Comparison of ENCODE assay signal across 8 cellular contexts in genomic region chr7:142303650-142304049, GRCh38. TPM values are rescaled to one million over a fixed set of nuclear protein-coding genes. Genes with fewer than 3 reads are reported as not detected.
DNase-seq lines count a peak whose midpoint lies in the region; ATAC-seq and TF ChIP-seq lines count a peak whose summit lies in the region.

No MANE protein-coding gene starts in this region.

- H3K4me1 ChIP-seq in DOHH2 (ENCODE audit: control insufficient read depth, low read length) (peaks cover 8% of the 10 kb centered on the region), H9 (ENCODE audit: insufficient read depth, low read length) (no peaks in the 10 kb centered on the region), SK-N-SH (ENCODE audit: control insufficient read depth in 1 of 2, insufficient read depth in 2 of 2, low read depth in 1 of 2, low read length in 1 of 2) (no peaks in the 10 kb centered on the region), thyroid gland (no peaks in the 10 kb centered on the region)

- intact Hi-C loops in thyroid gland (cut with DNase I) = no loop called here

- no peak overlapping the region for H2BK15ac ChIP-seq in H9 (ENCODE audit: low read depth, low read length)

- H2AFZ ChIP-seq in H9 (ENCODE audit: low read length) (no peak overlapping the region), SK-N-SH (ENCODE audit: low read depth) (no peak overlapping the region)

- H3K79me1 ChIP-seq in H9 (ENCODE audit: insufficient read depth, low read depth, low read length, poor library complexity, severe bottlenecking) = no peaks in the 10 kb centered on the region

- TF ChIP-seq CTCF in DOHH2 (IDR thresholded peaks at IDR 0.05; ENCODE audit: low read depth, low read length, poor library complexity, severe bottlenecking) (peak; percentile 61), H9 (conservative IDR thresholded peaks at IDR 0.05) (peak; percentile 78), SK-N-SH (IDR thresholded peaks at IDR 0.05) (peak; percentile 53), thyroid gland (IDR thresholded peaks at IDR 0.05) (peak in 1 of 6 experiments; percentile 26)

- H3K36me3 ChIP-seq in DOHH2 (ENCODE audit: control insufficient read depth, low read length) (no peaks in the 10 kb centered on the region), SK-N-SH (replicated peaks in 1 of 2; ENCODE audit: control insufficient read depth in 1 of 2, insufficient read depth in 2 of 2, low read length in 1 of 2) (no peaks in the 10 kb centered on the region), thyroid gland (no peaks in the 10 kb centered on the region)

- H3K9ac ChIP-seq in H9 (ENCODE audit: extremely low read depth, insufficient read length, low read length) = no peak overlapping the region
- no peak overlapping the region for H3K9ac ChIP-seq in SK-N-SH

- no peaks in the 10 kb centered on the region; a peak in 1 of 7 replicates for H3K36me3 Mint-ChIP-seq in H9 (ENCODE audit: insufficient read depth in 1 of 3, low read depth in 3 of 3)

- H2AK5ac ChIP-seq in H9 (ENCODE audit: insufficient read length, low read length) = no peak overlapping the region

- 0 out of 7 replicates have a peak overlapping the region, but pooled peaks of 1 of the 3 experiments have one; percentile 9 for H3K27ac Mint-ChIP-seq in H9

- peaks cover 20 to 25% of the 10 kb centered on the region in 2 experiments for H3K4me1 Mint-ChIP-seq in H9

- no peak overlapping the region for H3K4me2 ChIP-seq in DOHH2 (ENCODE audit: low read length)
- no peak overlapping the region for H3K4me2 ChIP-seq in H9 (ENCODE audit: insufficient read depth, insufficient read length, low read length)
- H3K4me2 ChIP-seq in SK-N-SH = no peak overlapping the region

- no peak overlapping the region for H4K5ac ChIP-seq in H9 (ENCODE audit: insufficient read length, low read depth, low read length)

- H3K79me2 ChIP-seq in DOHH2 (ENCODE audit: control insufficient read depth, low read length) (no peaks in the 10 kb centered on the region), H9 (ENCODE audit: insufficient read depth, low read length) (no peaks in the 10 kb centered on the region), SK-N-SH (ENCODE audit: insufficient read depth) (no peaks in the 10 kb centered on the region)

- H3K27me3 ChIP-seq in DOHH2 (ENCODE audit: control insufficient read depth, low read length) (no peaks in the 10 kb centered on the region), H9 (ENCODE audit: insufficient read depth, low read length) (no peaks in the 10 kb centered on the region), SK-N-SH (ENCODE audit: insufficient read depth) (peaks cover 28% of the 10 kb centered on the region; the same call in 1 of the 2 replicates), thyroid gland (no peaks in the 10 kb centered on the region)

- TF ChIP-seq POLR2A in thyroid gland (IDR thresholded peaks at IDR 0.05) = no peak

- POLR2A ChIA-PET in SK-N-SH (lab: Yijun Ruan, JAX) = no interaction called here

- DNase-seq in H9 (no peak), SK-N-SH (peak; percentile 23), left kidney (ENCODE audit: low read depth, low spot score) (peak; percentile 50), NCI-H187 treated with DMSO at 0.1 percent for 48 hours (lab: John Stamatoyannopoulos, UW) (no peak), thyroid gland (no peak)
- DNase-seq in stimulated activated CD4-positive, alpha-beta T cell treated with anti-CD3 and anti-CD28 coated beads, Interleukin-4, amount 100 ng/mL, for 4 hours = no peak

- WGBS in H9 (ENCODE audit: extremely low coverage, insufficient read length, low lambda C conversion rate) = no CpG with 5 or more reads among the region's 2 CpGs
- WGBS in SK-N-SH (ENCODE audit: low lambda C conversion rate) = 0% methylated on average over 2 of the region's 2 CpGs
- 22 to 23% methylated on average over 2 of the region's 2 CpGs for WGBS in thyroid gland, 2 donors

- no peaks in the 10 kb centered on the region for H3K9me2 ChIP-seq in DOHH2 (replicated peaks; ENCODE audit: control insufficient read depth, low read length)
- no peaks in the 10 kb centered on the region for H3K9me2 ChIP-seq in SK-N-SH

- H3K4me3 Mint-ChIP-seq in H9 = no peak overlapping the region

- no peak overlapping the region for H3K14ac ChIP-seq in H9 (ENCODE audit: insufficient read depth, low read length)

- H2BK20ac ChIP-seq in H9 (ENCODE audit: low read depth, low read length, poor library complexity, severe bottlenecking) = no peak overlapping the region

- ATAC-seq in HG02885 (IDR thresholded peaks at IDR 0.05; ENCODE audit: poor library complexity, unreplicated experiment) = no peak

- H2BK12ac ChIP-seq in H9 (ENCODE audit: insufficient read length, low read depth, low read length) = no peak overlapping the region

- H3K9me3 Mint-ChIP-seq in H9 = no peaks in the 10 kb centered on the region

- H3K56ac ChIP-seq in H9 (ENCODE audit: insufficient read length, low read depth, low read length) = no peak overlapping the region

- H3K23me2 ChIP-seq in H9 (ENCODE audit: insufficient read length, low read depth, low read length, poor library complexity, severe bottlenecking) = no peaks in the 10 kb centered on the region

- H2BK5ac ChIP-seq in H9 (ENCODE audit: insufficient read length, low read length) = no peak overlapping the region

- H3K4me3 ChIP-seq in DOHH2 (ENCODE audit: low read length) (no peak overlapping the region), SK-N-SH (ENCODE audit: low read depth in 2 of 2, low read length in 1 of 2) (no peak overlapping the region; a peak in 1 of 4 replicates), thyroid gland (replicated peaks in 1 of 3) (no peak overlapping the region)

- H3K9me3 ChIP-seq in DOHH2 (ENCODE audit: control insufficient read depth, insufficient read depth, low read length) (no peaks in the 10 kb centered on the region), H9 (ENCODE audit: control insufficient read depth, low read depth, low read length) (no peaks in the 10 kb centered on the region), SK-N-SH (no peaks in the 10 kb centered on the region), thyroid gland (no peaks in the 10 kb centered on the region)

- peaks cover 13% of the 10 kb centered on the region for H3K27me3 Mint-ChIP-seq in H9 (ENCODE audit: low read depth)

- H4K8ac ChIP-seq in H9 (replicated peaks; ENCODE audit: insufficient read length, low read depth, low read length) = no peak overlapping the region

- CTCF ChIA-PET in SK-N-SH (lab: Yijun Ruan, JAX) = interaction anchor here (0.6 to 3.8 kb wide), 14 partner anchors 8 to 912 kb away, joined by 3 to 15 read pairs (median 6); no protein-coding TSS in a partner anchor

- H3T11ph ChIP-seq in H9 (ENCODE audit: low read length) = no peak overlapping the region

- H3K4ac ChIP-seq in H9 (ENCODE audit: low read depth, low read length) = no peak overlapping the region

- H2BK120ac ChIP-seq in H9 (ENCODE audit: low read depth, low read length, poor library complexity, severe bottlenecking) = no peak overlapping the region

- no peak overlapping the region for H3K27ac ChIP-seq in DOHH2 (ENCODE audit: low read depth, low read length)
- no peak overlapping the region for H3K27ac ChIP-seq in H9 (ENCODE audit: insufficient read length, low read depth, low read length)
- H3K27ac ChIP-seq in SK-N-SH (ENCODE audit: low read depth in 2 of 2, low read length in 1 of 2) = no peak overlapping the region
- H3K27ac ChIP-seq in thyroid gland = no peak overlapping the region

- TF ChIP-seq EP300 in SK-N-SH (IDR thresholded peaks at IDR 0.05; ENCODE audit: borderline replicate concordance in 1 of 2, low read depth in 1 of 2, low read length in 1 of 2) = no peak

- H3K23ac ChIP-seq in H9 (ENCODE audit: insufficient read length, low read depth, low read length) = no peak overlapping the region

- TF ChIP-seq RAD21 in SK-N-SH (IDR thresholded peaks at IDR 0.05; ENCODE audit: low read length) = 0 out of 2 replicates have a peak, but pooled peaks have one; percentile 8

- no peak overlapping the region for H3K18ac ChIP-seq in H9 (ENCODE audit: insufficient read length, low read depth, low read length)

- H4K20me1 ChIP-seq in DOHH2 (ENCODE audit: control insufficient read depth, insufficient read depth, low read depth, low read length) (no peaks in the 10 kb centered on the region), H9 (ENCODE audit: control insufficient read depth, insufficient read depth, insufficient read length) (no peaks in the 10 kb centered on the region), SK-N-SH (ENCODE audit: insufficient read depth) (no peaks in the 10 kb centered on the region)

- no peak overlapping the region for H4K91ac ChIP-seq in H9 (ENCODE audit: insufficient read length, low read depth, low read length)

- no peaks in the 10 kb centered on the region for H3F3A ChIP-seq in DOHH2 (ENCODE audit: control insufficient read depth, insufficient read depth)
- no peaks in the 10 kb centered on the region for H3F3A ChIP-seq in SK-N-SH (replicated peaks; ENCODE audit: insufficient read depth)

TF ChIP-seq in SK-N-SH, 30 proteins besides CTCF, POLR2A, EP300 and RAD21:
- no peak for TF ChIP-seq RFX5 (IDR thresholded peaks at IDR 0.05; ENCODE audit: low read length)
- TF ChIP-seq FOXM1 (IDR thresholded peaks at IDR 0.05; ENCODE audit: low read depth) = no peak
TF ChIP-seq in SK-N-SH: peak in this region for 0.

RNA-seq across cellular contexts. Expression of gene PRSS58, which starts 45.8 kb away (rescaled TPM):
- total RNA-seq in H9 (2021) (not detected in 2 replicates), thyroid gland (not detected)
- polyA plus RNA-seq in SK-N-SH (2012; rRNA removed) = not detected in 2 replicates
- polyA plus RNA-seq in SK-N-SH (2012; cell fraction: cytosol; rRNA removed) = not detected in 2 replicates
- polyA plus RNA-seq in SK-N-SH (2012; cell fraction: nucleus; rRNA removed) = not detected in 2 replicates

Comparison
In these comparisons a context has a peak if more than half of its experiments do, and no peak if none do; other contexts are left out.
1. DNase-seq: peak in SK-N-SH (single experiment) and left kidney (single experiment); none in H9 (single experiment), stimulated activated CD4-positive, alpha-beta T cell treated with anti-CD3 and anti-CD28 coated beads, Interleukin-4, amount 100 ng/mL, for 4 hours (0 of 2), NCI-H187 treated with DMSO at 0.1 percent for 48 hours (single experiment) and thyroid gland (0 of 2).